In genomic region chr15:37078566-37078965, GRCh38 we compare ENCODE assay signal across 20 cellular contexts. TPM values are rescaled to one million over a fixed set of nuclear protein-coding genes. Genes with fewer than 3 reads are reported as not detected.
"Had no signal": no experiment of that assay in that cellular context is flagged by ENCODE, and none has a peak within 500 bp of the region (broad histone marks: within the 10 kb centered on the region; RNA-seq: fewer than 3 reads in every experiment).

No MANE protein-coding gene starts in this region.

- H3K27ac ChIP-seq: SJSA1 had no signal

- FAIRE-seq: RCC 7860 had no signal

- H3K9me3 ChIP-seq: SJSA1 had no signal

- DNase-seq: activated B cell treated with CpG ODN at 0.5 μM for 24 hours; activated CD4-positive, alpha-beta T cell treated with anti-CD3 and anti-CD28 coated beads for 1 hour; activated CD4-positive, alpha-beta T cell treated with anti-CD3 and anti-CD28 coated beads, Interleukin-2, amount 10 ng/mL, durations not matched to agents 24 days and 14 days; activated CD4-positive, alpha-beta T cell treated with anti-CD3 and anti-CD28 coated beads, Interleukin-2, amount 50 U/mL, for 48 hours; activated CD8-positive, alpha-beta memory T cell treated with anti-CD3 and anti-CD28 coated beads for 24 hours; activated gamma-delta T cell treated with Interleukin-2 at 50 U/mL for 16 hours; activated naive CD4-positive, alpha-beta T cell treated with anti-CD3 and anti-CD28 coated beads, Interleukin-2, amount 10 ng/mL, durations not matched to agents 7 days and 5 days; activated naive CD8-positive, alpha-beta T cell treated with anti-CD3 and anti-CD28 coated beads for 36 hours; activated T-cell treated with anti-CD3 and anti-CD28 coated beads, Interleukin-2, amount 50 U/mL, for 72 hours; cerebellar nuclear complex; NCI-H345; NCI-H510A; NCI-H526 treated with DMSO at 0.1 percent for 48 hours; NK-92 treated with Interleukin-12 subunit alpha and Interleukin-12 subunit beta, amount 100 ng/mL, for 24 hours; SHP77; T-helper 17 cell; T-helper 9 cell had no signal

- H3K4me3 ChIP-seq: SJSA1 had no signal

- ATAC-seq: activated T-cell treated with anti-CD3 and anti-CD28 coated beads, Interleukin-2, amount 50 U/mL, for 72 hours; T-helper 17 cell had no signal

- H3K4me1 ChIP-seq: SJSA1 had no signal

- H3K27me3 ChIP-seq: SJSA1 had no signal

RNA-seq across cellular contexts. Expression of gene MEIS2, which starts 21.8 kb away (rescaled TPM):
- total RNA-seq: activated CD4-positive, alpha-beta T cell treated with anti-CD3 and anti-CD28 coated beads, Interleukin-2, amount 10 ng/mL, durations not matched to agents 24 days and 14 days; activated naive CD8-positive, alpha-beta T cell treated with anti-CD3 and anti-CD28 coated beads for 36 hours; activated T-helper 2 cell treated with anti-CD3 and anti-CD28 coated beads, Interferon-gamma antibody, Interleukin-2, Interleukin-4, amounts not matched to agents 10 μg/mL and 5 μg/mL and 100 μg/mL, durations not matched to agents 14 hours and 24 hours and 36 hours; T-helper 17 cell had no signal
